ENCODE assay signal across 22 cellular contexts in the genomic region with DNA sequence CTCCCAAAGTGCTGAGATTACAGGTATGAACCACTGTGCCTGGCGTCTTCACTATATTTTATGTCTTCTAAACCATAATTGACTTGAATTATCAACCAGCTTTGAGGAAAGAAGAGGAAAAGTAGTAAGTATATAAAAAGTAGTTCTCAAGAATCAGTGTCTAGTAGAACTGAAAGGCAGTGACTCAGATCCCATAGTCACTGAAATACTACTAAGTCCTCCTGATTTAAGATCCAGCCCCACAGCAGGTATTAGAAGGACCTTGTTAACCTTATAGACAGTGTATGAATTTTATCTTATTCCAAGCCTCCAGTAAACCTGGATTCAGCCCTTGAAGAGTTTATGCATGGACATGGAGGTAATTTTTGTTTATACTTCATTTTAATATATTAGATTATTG. TPM values are rescaled to one million over a fixed set of nuclear protein-coding genes. Genes with fewer than 3 reads are reported as not detected.
A peak's percentile ranks its signal among the peaks of the same experiment; 100 is the strongest.
DNase-seq lines count a peak whose midpoint lies in the region; ATAC-seq, FAIRE-seq and TF ChIP-seq lines count a peak whose summit lies in the region.
"Had no signal": no experiment of that assay in that cellular context is flagged by ENCODE, and none has a peak within 500 bp of the region (broad histone marks: within the 10 kb centered on the region; RNA-seq: fewer than 3 reads in every experiment).

No MANE protein-coding gene starts in this region.

- CTCF ChIA-PET in A549 (lab: Yijun Ruan, JAX): interaction anchor here (1.0 kb wide), 1 partner anchor 10 kb away, joined by 3 read pairs; no protein-coding TSS in a partner anchor
- CTCF ChIA-PET in CD8-positive, alpha-beta T cell (lab: Charles Lee): interaction anchor here (0.9 to 1.5 kb wide), 2 partner anchors 11 to 99 kb away, joined by 3 read pairs; no protein-coding TSS in a partner anchor
- CTCF ChIA-PET in naive thymus-derived CD4-positive, alpha-beta T cell (lab: Charles Lee): no interaction called here

- H3K9me2 ChIP-seq in SU-DHL-6 (replicated peaks; ENCODE audit: insufficient read depth, low read length): no peaks in the 10 kb centered on the region

- TF ChIP-seq CTCF in A549 (IDR thresholded peaks at IDR 0.05) (no peak), SU-DHL-6 (IDR thresholded peaks at IDR 0.05; ENCODE audit: insufficient read depth, low read length, poor library complexity, severe bottlenecking) (no peak), dorsolateral prefrontal cortex (IDR thresholded peaks at IDR 0.05 in 54 of 56, conservative IDR thresholded peaks at IDR 0.05 in 2 of 56; ENCODE audit: low read depth in 1 of 56, partially characterized antibody in 56 of 56) (no peak)
- no peak for TF ChIP-seq CTCF in CD8-positive, alpha-beta T cell (IDR thresholded peaks at IDR 0.05)

- no peak for FAIRE-seq in A549 (lab: Jason Lieb, UNC)
- FAIRE-seq: endometrium, GM12892 had no signal

- no peak overlapping the region for H3K27ac ChIP-seq in A549
- no peak overlapping the region for H3K27ac ChIP-seq in CD8-positive, alpha-beta T cell (ENCODE audit: low read depth, low read length)
- H3K27ac ChIP-seq in SU-DHL-6 (ENCODE audit: low read depth, low read length): peak overlapping the region; percentile 47; the same call in 1 of the 2 replicates
- no peak overlapping the region for H3K27ac ChIP-seq in naive thymus-derived CD4-positive, alpha-beta T cell (ENCODE audit: low read depth, low read length)
- no peak overlapping the region for H3K27ac ChIP-seq in dorsolateral prefrontal cortex

- ATAC-seq in A549: no peak
- no peak for ATAC-seq in CD8-positive, alpha-beta T cell
- ATAC-seq in naive thymus-derived CD4-positive, alpha-beta T cell: no peak
- no peak for ATAC-seq in HG02763 (IDR thresholded peaks at IDR 0.05; ENCODE audit: unreplicated experiment)
- ATAC-seq: left colon; mucosa of descending colon; stimulated activated naive CD8-positive, alpha-beta T cell treated with anti-CD3 and anti-CD28 coated beads, Interleukin-15, Interleukin-2, amounts not matched to agents 100 U/mL and 50 U/mL, for 24 hours had no signal

- intact Hi-C loops in CD8-positive, alpha-beta T cell (cut with DNase I, micrococcal nuclease): no loop called here
- intact Hi-C loops in naive thymus-derived CD4-positive, alpha-beta T cell (cut with micrococcal nuclease): loop anchor here in 1 of 2 donors (2.0 kb wide), 1 partner anchor 41 kb away; no protein-coding TSS in a partner anchor
- intact Hi-C loops in dorsolateral prefrontal cortex (cut with DNase I): no loop called here

- peaks cover 100% of the 10 kb centered on the region for H3K79me2 ChIP-seq in SU-DHL-6 (ENCODE audit: insufficient read depth, low read length)

- TF ChIP-seq POLR2A in A549 (IDR thresholded peaks at IDR 0.05; ENCODE audit: low read length): no peak

- peaks cover 32% of the 10 kb centered on the region for H4K20me1 ChIP-seq in SU-DHL-6 (ENCODE audit: low read depth, low read length)

- H3K27me3 ChIP-seq in CD8-positive, alpha-beta T cell (ENCODE audit: insufficient read depth, low read length): no peaks in the 10 kb centered on the region
- no peaks in the 10 kb centered on the region for H3K27me3 ChIP-seq in SU-DHL-6 (ENCODE audit: low read length)
- no peaks in the 10 kb centered on the region for H3K27me3 ChIP-seq in naive thymus-derived CD4-positive, alpha-beta T cell (ENCODE audit: control insufficient read depth in 2 of 2, insufficient read depth in 2 of 2, low read length in 2 of 2)
- no peaks in the 10 kb centered on the region for H3K27me3 ChIP-seq in dorsolateral prefrontal cortex

- H3K4me2 ChIP-seq in A549 (peak overlapping the region; percentile 52; the same call in 1 of the 3 replicates), SU-DHL-6 (ENCODE audit: low read depth, low read length, poor library complexity, severe bottlenecking) (peak overlapping the region; percentile 62)

- peaks cover 6% of the 10 kb centered on the region for H3K36me3 Mint-ChIP-seq in CD8-positive, alpha-beta T cell
- H3K36me3 Mint-ChIP-seq in naive thymus-derived CD4-positive, alpha-beta T cell: peaks cover 0 to 36% (median 4%) of the 10 kb centered on the region in 5 donors

- H3K4me3 ChIP-seq in A549 (no peak overlapping the region), SU-DHL-6 (ENCODE audit: insufficient read depth, low read length, poor library complexity, severe bottlenecking) (no peak overlapping the region), dorsolateral prefrontal cortex (no peak overlapping the region)
- no peak overlapping the region for H3K4me3 ChIP-seq in CD8-positive, alpha-beta T cell (ENCODE audit: low read depth, low read length)
- H3K4me3 ChIP-seq in naive thymus-derived CD4-positive, alpha-beta T cell (ENCODE audit: low read length): no peak overlapping the region
- H3K4me3 ChIP-seq: mucosa of descending colon had no signal

- H3K9me3 Mint-ChIP-seq in CD8-positive, alpha-beta T cell: no peaks in the 10 kb centered on the region
- H3K9me3 Mint-ChIP-seq in naive thymus-derived CD4-positive, alpha-beta T cell: peaks cover 0 to 2% (median 0%) of the 10 kb centered on the region in 11 donors

- no peak for DNase-seq in A549 (ENCODE audit: low read depth in 1 of 2, low spot score in 1 of 2)
- DNase-seq in CD8-positive, alpha-beta T cell: no peak
- DNase-seq in naive thymus-derived CD4-positive, alpha-beta T cell: no peak
- no peak for DNase-seq in iPS-NIHi11 (ENCODE audit: low spot score)
- no peak for DNase-seq in dorsolateral prefrontal cortex
- DNase-seq: activated CD4-positive, alpha-beta T cell treated with anti-CD3 and anti-CD28 coated beads for 4 hours; activated CD8-positive, alpha-beta memory T cell treated with anti-CD3 and anti-CD28 coated beads, Interleukin-2, amount 50 U/mL, for 4 hours; activated naive CD4-positive, alpha-beta T cell treated with Interleukin-2 at 50 U/mL for 16 hours; aorta; Calu3; GF-D8; left colon; mucosa of descending colon; right cardiac atrium; SIG-M5; stimulated activated naive CD8-positive, alpha-beta T cell treated with anti-CD3 and anti-CD28 coated beads, Interleukin-15, Interleukin-2, amounts not matched to agents 100 U/mL and 50 U/mL, for 24 hours; T1000 had no signal

- peaks cover 89% of the 10 kb centered on the region for H3K4me1 Mint-ChIP-seq in CD8-positive, alpha-beta T cell (ENCODE audit: low read depth)
- peaks cover 63 to 100% (median 96%) of the 10 kb centered on the region in 7 donors for H3K4me1 Mint-ChIP-seq in naive thymus-derived CD4-positive, alpha-beta T cell

- TF ChIP-seq RAD21 in A549 (conservative IDR thresholded peaks at IDR 0.05 in 1 of 2, IDR thresholded peaks at IDR 0.05 in 1 of 2): no peak

- H3K9me3 ChIP-seq in A549 (no peaks in the 10 kb centered on the region), SU-DHL-6 (ENCODE audit: insufficient read depth, low read length) (no peaks in the 10 kb centered on the region)
- no peaks in the 10 kb centered on the region for H3K9me3 ChIP-seq in CD8-positive, alpha-beta T cell (ENCODE audit: low read length)
- H3K9me3 ChIP-seq in naive thymus-derived CD4-positive, alpha-beta T cell (ENCODE audit: control insufficient read depth in 2 of 3, low read length in 3 of 3): no peaks in the 10 kb centered on the region
- H3K9me3 ChIP-seq: mucosa of descending colon had no signal

- no peak overlapping the region for H3K4me3 Mint-ChIP-seq in CD8-positive, alpha-beta T cell
- H3K4me3 Mint-ChIP-seq in naive thymus-derived CD4-positive, alpha-beta T cell: no peak overlapping the region
- H3K4me3 Mint-ChIP-seq: B cell had no signal

- no peak overlapping the region for H2AFZ ChIP-seq in SU-DHL-6 (ENCODE audit: low read depth, low read length, severe bottlenecking)

- TF ChIP-seq EP300 in A549 (IDR thresholded peaks at IDR 0.05): no peak

- H3K27ac Mint-ChIP-seq in CD8-positive, alpha-beta T cell: peak overlapping the region; percentile 46
- H3K27ac Mint-ChIP-seq in naive thymus-derived CD4-positive, alpha-beta T cell: peak overlapping the region in 5 of 9 donors; percentile 11 to 97 (median 33)
- H3K27ac Mint-ChIP-seq: B cell had no signal

- POLR2A ChIA-PET in A549 (lab: Yijun Ruan, JAX): no interaction called here
- POLR2A ChIA-PET in CD8-positive, alpha-beta T cell (lab: Charles Lee): interaction anchor here (0.6 to 1.0 kb wide), 2 partner anchors 31 to 92 kb away, joined by 3 read pairs; a partner anchor contains a TSS
- POLR2A ChIA-PET in naive thymus-derived CD4-positive, alpha-beta T cell (lab: Charles Lee): interaction anchor here (0.8 kb wide), 1 partner anchor 43 kb away, joined by 3 read pairs; no protein-coding TSS in a partner anchor

- WGBS in A549 (ENCODE audit: missing lambda C conversion rate): 88% methylated on average over 1 of the region's 1 CpG

- no peaks in the 10 kb centered on the region for H3K36me3 ChIP-seq in CD8-positive, alpha-beta T cell (ENCODE audit: insufficient read depth, low read length)
- H3K36me3 ChIP-seq in SU-DHL-6 (ENCODE audit: low read length): peaks cover 39% of the 10 kb centered on the region
- H3K36me3 ChIP-seq in naive thymus-derived CD4-positive, alpha-beta T cell (ENCODE audit: control insufficient read depth in 2 of 3, insufficient read depth in 3 of 3, low read length in 3 of 3): no peaks in the 10 kb centered on the region

- peaks cover 20% of the 10 kb centered on the region for H3K4me1 ChIP-seq in A549
- peaks cover 81% of the 10 kb centered on the region for H3K4me1 ChIP-seq in CD8-positive, alpha-beta T cell (ENCODE audit: insufficient read depth, low read length)
- peaks cover 35 to 51% of the 10 kb centered on the region in 2 donors for H3K4me1 ChIP-seq in naive thymus-derived CD4-positive, alpha-beta T cell (ENCODE audit: control insufficient read depth in 2 of 2, insufficient read depth in 2 of 2, low read length in 2 of 2)

- H3K27me3 Mint-ChIP-seq in CD8-positive, alpha-beta T cell (ENCODE audit: low read depth): no peaks in the 10 kb centered on the region
- H3K27me3 Mint-ChIP-seq in naive thymus-derived CD4-positive, alpha-beta T cell: no peaks in the 10 kb centered on the region
- H3K27me3 Mint-ChIP-seq: B cell had no signal

- peaks cover 75% of the 10 kb centered on the region for H3F3A ChIP-seq in SU-DHL-6 (ENCODE audit: insufficient read depth)

- H3K9ac ChIP-seq in SU-DHL-6 (ENCODE audit: low read length): no peak overlapping the region

TF ChIP-seq in A549, 52 proteins besides CTCF, POLR2A, EP300 and RAD21 (continues in another document):
- TF ChIP-seq FOXS1 (CRISPR knock-in tag; IDR thresholded peaks at IDR 0.05) (no peak), PHF8 (IDR thresholded peaks at IDR 0.05; ENCODE audit: borderline replicate concordance, low read depth) (no peak), HOXB5 (CRISPR knock-in tag; IDR thresholded peaks at IDR 0.05) (no peak), ESRRA (IDR thresholded peaks at IDR 0.05; ENCODE audit: borderline replicate concordance, low read length) (no peak)

RNA-seq across cellular contexts. Expression of a gene that starts 31.5 kb away (rescaled TPM):
- polyA plus RNA-seq in A549 (2011; rRNA removed): 19.1 and 19.7 TPM in 2 replicates
- 2.0 and 2.3 TPM in 2 replicates for polyA plus RNA-seq in A549 (2012; cell fraction: cytosol; rRNA removed)
- 3.4 and 5.1 TPM in 2 replicates for polyA plus RNA-seq in A549 (2012; cell fraction: nucleus; rRNA removed)
- 5.9 to 6.4 TPM (median 6.2 TPM) in 3 replicates for polyA plus RNA-seq in A549 (2017; fragmentation: RNase III; extraction: RNeasy Plus Mini Kit Qiagen cat#74134 plus additional on column Dnase treatment)
- 38.9 and 39.9 TPM in 2 replicates for polyA minus RNA-seq in A549 (2011; rRNA and poly(A)+ RNA removed)
- total RNA-seq in CD8-positive, alpha-beta T cell: 10 to 100 TPM; 49.5 to 49.6 TPM
- 100 to 1,000 TPM in 1 of 5 experiments, 10 to 100 TPM in 4; 82.4 to 109 (median 88.8) TPM for total RNA-seq in naive thymus-derived CD4-positive, alpha-beta T cell
- polyA plus RNA-seq in naive thymus-derived CD4-positive, alpha-beta T cell: 10 to 100 TPM; 53.2 to 54.5 TPM
- total RNA-seq in dorsolateral prefrontal cortex: 10 to 100 TPM; 40.3 to 69.3 (median 55.0) TPM
